In genomic region chr1:38656741-38657140, GRCh38 we compare ENCODE assay signal across 1 cellular context.
TF ChIP-seq lines count a peak whose summit lies in the region.

No MANE protein-coding gene starts in this region.

TF ChIP-seq in H1, 55 proteins besides CTCF, POLR2A, EP300 and RAD21 (continued from another document):
- TF ChIP-seq CHD7 (IDR thresholded peaks at IDR 0.05; ENCODE audit: insufficient replicate concordance, low read length) (no peak), RXRA (IDR thresholded peaks at IDR 0.05; ENCODE audit: insufficient read depth, low read depth, low read length) (no peak), HDAC6 (IDR thresholded peaks at IDR 0.05; ENCODE audit: low read depth, low read length) (no peak), KDM1A (IDR thresholded peaks at IDR 0.05; ENCODE audit: borderline replicate concordance, low read length) (no peak), JUN (IDR thresholded peaks at IDR 0.05; ENCODE audit: low read depth, low read length) (no peak), TAF1 (IDR thresholded peaks at IDR 0.05; ENCODE audit: low read depth, low read length) (no peak), MAFK (IDR thresholded peaks at IDR 0.05; ENCODE audit: low read depth, low read length) (no peak), RNF2 (IDR thresholded peaks at IDR 0.05; ENCODE audit: borderline replicate concordance, low read depth, low read length, missing control alignments, poor library complexity, severe bottlenecking) (no peak), ASH2L (IDR thresholded peaks at IDR 0.05; ENCODE audit: low read length) (no peak), TAF7 (optimal IDR thresholded peaks at IDR 0.05; ENCODE audit: borderline replicate concordance, low read depth, low read length) (no peak)
